In genomic region chr15:84716036-84716732, GRCh38 we compare ENCODE assay signal across 1 cellular context.
TF ChIP-seq lines count a peak whose summit lies in the region.

Gene SEC11A (minus strand): TSS chr15:84716139. CDS start chr15:84716075, 64 bp downstream.

TF ChIP-seq in K562, 482 proteins besides CTCF, POLR2A, EP300 and RAD21 (continued from another document):
- 0 out of 2 replicates have a peak, but pooled peaks have one; percentile 31 for TF ChIP-seq STAT6 (CRISPR knock-in tag; IDR thresholded peaks at IDR 0.05)
- TF ChIP-seq TFAP4 (CRISPR knock-in tag; IDR thresholded peaks at IDR 0.05; ENCODE audit: borderline replicate concordance): peak; percentile 81
- TF ChIP-seq GATAD2A (IDR thresholded peaks at IDR 0.05): peak; percentile 46; the same call in 1 of the 2 replicates
- no peak for TF ChIP-seq TBL1XR1 (IDR thresholded peaks at IDR 0.05; ENCODE audit: low read length in 2 of 2)
- TF ChIP-seq ZNF318 (IDR thresholded peaks at IDR 0.05; ENCODE audit: borderline replicate concordance in 1 of 2, low read depth in 1 of 2): 0 out of 4 replicates have a peak, but pooled peaks of 1 of the 2 experiments have one; percentile 19
- no peak for TF ChIP-seq COPS2 (conservative IDR thresholded peaks at IDR 0.05)
- no peak for TF ChIP-seq MCM5 (IDR thresholded peaks at IDR 0.05; ENCODE audit: low read depth)
- no peak for TF ChIP-seq ZBTB12 (CRISPR knock-in tag; IDR thresholded peaks at IDR 0.05)
- no peak for TF ChIP-seq NCOA4 (IDR thresholded peaks at IDR 0.05; ENCODE audit: partially characterized antibody)
- no peak for TF ChIP-seq ZMIZ1 (IDR thresholded peaks at IDR 0.05; ENCODE audit: low read depth in 2 of 2, low read length in 2 of 2)
- no peak for TF ChIP-seq ATF4 (CRISPR knock-in tag; IDR thresholded peaks at IDR 0.05)
- peak in 1 of 2 experiments; percentile 60; a peak in 2 of 4 replicates for TF ChIP-seq ARNT (IDR thresholded peaks at IDR 0.05)
- no peak for TF ChIP-seq JUNB (CRISPR knock-in tag; conservative IDR thresholded peaks at IDR 0.05)
- peak; percentile 47; the same call in 1 of the 2 replicates for TF ChIP-seq ZNF512 (tag; IDR thresholded peaks at IDR 0.05)
- peak in 1 of 2 experiments; percentile 45; a peak in 1 of 4 replicates for TF ChIP-seq RCOR1 (IDR thresholded peaks at IDR 0.05; ENCODE audit: borderline replicate concordance in 1 of 2, low read depth in 2 of 2, low read length in 2 of 2)
- TF ChIP-seq ELF1 (tag; IDR thresholded peaks at IDR 0.05): peak; percentile 86
- peak; percentile 89; the same call in 1 of the 2 replicates for TF ChIP-seq KLF13 (tag; IDR thresholded peaks at IDR 0.05; ENCODE audit: borderline replicate concordance, low read depth)
- peak; percentile 100 for TF ChIP-seq HNRNPL (IDR thresholded peaks at IDR 0.05; ENCODE audit: low read depth, low read length)
- TF ChIP-seq TRIM28 (IDR thresholded peaks at IDR 0.05): peak; percentile 35; the same call in 1 of the 2 replicates
